Comparison of ENCODE assay signal across 26 cellular contexts in genomic region chr7:98460902-98461301, GRCh38.
"Had no signal": no experiment of that assay in that cellular context is flagged by ENCODE, and none has a peak within 500 bp of the region (broad histone marks: within the 10 kb centered on the region; RNA-seq: fewer than 3 reads in every experiment).

No MANE protein-coding gene starts in this region.

- H3K27me3 ChIP-seq: stomach, testis, thyroid gland, tibial nerve, transverse colon, upper lobe of left lung, upper lobe of right lung, uterus, vagina had no signal

- H3K4me3 ChIP-seq: stomach, suprapubic skin, testis, thoracic aorta, thyroid gland, tibial artery, tibial nerve, transverse colon, upper lobe of left lung, upper lobe of right lung, uterus, vagina had no signal

- DNase-seq: stimulated activated CD4-positive, alpha-beta T cell treated with anti-CD3 and anti-CD28 coated beads, Interleukin-2, amount 100 ng/mL, for 48 hours; stimulated activated CD4-positive, alpha-beta T cell treated with anti-CD3 and anti-CD28 coated beads, Interleukin-4, amount 100 ng/mL, for 1 hour; stimulated activated CD4-positive, alpha-beta T cell treated with anti-CD3 and anti-CD28 coated beads, Interleukin-4, amount 100 ng/mL, for 24 hours; stimulated activated CD4-positive, alpha-beta T cell treated with anti-CD3 and anti-CD28 coated beads, Interleukin-4, amount 100 ng/mL, for 4 hours; stimulated activated CD8-positive, alpha-beta memory T cell treated with anti-CD3 and anti-CD28 coated beads, Interleukin-4, amount 100 ng/mL, for 48 hours; stimulated activated naive B cell treated with anti-CD40 and anti-IgM and Interleukin-4, amounts not matched to agents 10 μg/mL and 1 μg/mL and 100 μg/mL, for 72 hours; stimulated activated naive CD4-positive, alpha-beta T cell; stimulated activated naive CD4-positive, alpha-beta T cell treated with Interleukin-2 at 50 U/mL for 16 hours; stimulated activated naive CD8-positive, alpha-beta T cell treated with anti-CD3 and anti-CD28 coated beads, Interleukin-15, amount 100 ng/mL, for 72 hours; stimulated activated naive CD8-positive, alpha-beta T cell treated with anti-CD3 and anti-CD28 coated beads, Interleukin-15, Interleukin-2, amounts not matched to agents 100 U/mL and 50 U/mL, for 24 hours; stomach; substantia nigra; testis; thyroid gland; tibial artery; transverse colon; trophoblast cell; upper lobe of left lung; upper lobe of right lung; uterus had no signal

- H3K27ac ChIP-seq: stomach, suprapubic skin, testis, thoracic aorta, thyroid gland, tibial artery, tibial nerve, transverse colon, upper lobe of left lung, upper lobe of right lung, uterus, vagina had no signal

- ATAC-seq: stimulated activated effector memory CD8-positive, alpha-beta T cell treated with anti-CD3 and anti-CD28 coated beads, Interleukin-12 subunit alpha, Interleukin-12 subunit beta, amount 100 ng/mL, for 72 hours; stimulated activated memory B cell treated with anti-CD40 and anti-IgM and Interleukin-4, amounts not matched to agents 10 μg/mL and 1 μg/mL and 100 μg/mL, for 72 hours; stimulated activated naive B cell treated with anti-CD40 and anti-IgM and Interleukin-4, amounts not matched to agents 10 μg/mL and 1 μg/mL and 100 μg/mL, for 72 hours; stimulated activated naive CD8-positive, alpha-beta T cell treated with anti-CD3 and anti-CD28 coated beads, Interleukin-15, amount 100 ng/mL, for 72 hours; stimulated activated naive CD8-positive, alpha-beta T cell treated with anti-CD3 and anti-CD28 coated beads, Interleukin-15, Interleukin-2, amounts not matched to agents 100 U/mL and 50 U/mL, for 24 hours; upper lobe of right lung had no signal

- H3K9me3 ChIP-seq: stomach, suprapubic skin, testis, thoracic aorta, thyroid gland, tibial artery, tibial nerve, transverse colon, upper lobe of left lung, upper lobe of right lung, uterus, vagina had no signal

- H3K36me3 ChIP-seq: stomach, suprapubic skin, thoracic aorta, thyroid gland, tibial artery, tibial nerve, transverse colon, upper lobe of left lung, upper lobe of right lung, uterus, vagina had no signal

- H3K4me1 ChIP-seq: stomach, suprapubic skin, testis, thyroid gland, tibial artery, tibial nerve, transverse colon, upper lobe of left lung, upper lobe of right lung, uterus, vagina had no signal
